In the genomic region with DNA sequence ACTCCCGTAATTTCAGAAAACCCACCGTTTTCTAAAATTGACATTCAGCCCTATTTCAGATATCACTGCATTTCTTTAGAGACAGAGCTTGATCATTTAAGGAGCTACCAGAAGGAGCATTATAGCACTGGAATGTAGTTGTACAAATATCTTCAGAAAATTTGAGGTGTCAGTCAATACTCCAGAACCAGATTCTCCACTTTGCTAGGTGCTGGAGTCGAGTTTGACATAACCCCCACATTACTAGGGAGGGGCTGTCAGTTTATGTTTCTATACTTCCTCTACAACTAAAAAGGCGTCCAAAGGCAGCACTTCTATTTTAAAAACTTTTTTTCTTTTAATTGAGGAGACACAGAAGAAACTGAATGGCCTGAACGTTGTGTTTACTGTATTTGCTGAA, we compare ENCODE assay signal across 9 cellular contexts. TPM values are rescaled to one million over a fixed set of nuclear protein-coding genes. Genes with fewer than 3 reads are reported as not detected.
DNase-seq lines count a peak whose midpoint lies in the region; ATAC-seq, FAIRE-seq and TF ChIP-seq lines count a peak whose summit lies in the region.
"Had no signal": no experiment of that assay in that cellular context is flagged by ENCODE, and none has a peak within 500 bp of the region (broad histone marks: within the 10 kb centered on the region; RNA-seq: fewer than 3 reads in every experiment).

No MANE protein-coding gene starts in this region.

- H3K9ac ChIP-seq in HUES6 (ENCODE audit: low read length) (no peak overlapping the region), mesendoderm (ENCODE audit: low read length) (no peak overlapping the region)

- H2AK5ac ChIP-seq in mesendoderm (ENCODE audit: low read length) = no peak overlapping the region

- H3K4ac ChIP-seq in mesendoderm (ENCODE audit: low read depth, low read length) = no peak overlapping the region

- DNase-seq in A673 (ENCODE audit: low spot score) = no peak
- DNase-seq in bronchial epithelial cell (ENCODE audit: low read depth) = peak; percentile 13
- no peak for DNase-seq in naive B cell
- no peak for DNase-seq in mesendoderm
- DNase-seq in SW 1271 (lab: John Stamatoyannopoulos, UW) = no peak
- no peak for DNase-seq in iPS-NIHi11 (ENCODE audit: low spot score)

- H3K4me3 ChIP-seq in A673 (ENCODE audit: low read depth, low read length, poor library complexity, severe bottlenecking) (peak overlapping the region; percentile 97), HUES6 (ENCODE audit: low read depth, low read length) (peak overlapping the region; percentile 86), bronchial epithelial cell (ENCODE audit: low read depth, low read length) (peak overlapping the region; percentile 76), mesendoderm (ENCODE audit: low read length) (no peak overlapping the region)

- no peaks in the 10 kb centered on the region for H3K79me1 ChIP-seq in mesendoderm (ENCODE audit: low read length)

- H4K5ac ChIP-seq in mesendoderm (ENCODE audit: low read length) = no peak overlapping the region

- no peak overlapping the region for H2BK15ac ChIP-seq in mesendoderm (replicated peaks; ENCODE audit: low read depth)

- H3K79me2 ChIP-seq in mesendoderm (ENCODE audit: control insufficient read depth, insufficient read depth, low read length) = no peaks in the 10 kb centered on the region

- H3K18ac ChIP-seq in mesendoderm (ENCODE audit: low read length) = no peak overlapping the region

- no CpG with 5 or more reads among the region's 5 CpGs for WGBS in mesendoderm (ENCODE audit: extremely low coverage, insufficient coverage, low lambda C conversion rate)

- H4K8ac ChIP-seq in mesendoderm (ENCODE audit: low read depth, low read length) = no peak overlapping the region

- H2BK5ac ChIP-seq in mesendoderm (ENCODE audit: low read length) = no peak overlapping the region

- H3K4me3 Mint-ChIP-seq in naive B cell = peak overlapping the region; percentile 82 to 95 (median 91)

- intact Hi-C loops in A673 (cut with micrococcal nuclease; ENCODE audit: unreplicated experiment) = no loop called here

- no peak overlapping the region for H3K4me2 ChIP-seq in mesendoderm (ENCODE audit: low read length)

- CTCF ChIA-PET in A673 (lab: Charles Lee) = no interaction called here

- H3K4me1 Mint-ChIP-seq in naive B cell = peaks cover 21 to 41% (median 37%) of the 10 kb centered on the region in 3 donors

- no peak for FAIRE-seq in bronchial epithelial cell (lab: Jason Lieb, UNC)
- FAIRE-seq: small intestine had no signal

- H3K4me1 ChIP-seq in A673 (ENCODE audit: insufficient read depth, low read length, poor library complexity, severe bottlenecking) (peaks cover 23% of the 10 kb centered on the region), HUES6 (ENCODE audit: control insufficient read depth, insufficient read depth, low read length) (peaks cover 20% of the 10 kb centered on the region), mesendoderm (ENCODE audit: control insufficient read depth, low read depth, low read length) (no peaks in the 10 kb centered on the region)

- no peaks in the 10 kb centered on the region for H3K9me3 ChIP-seq in A673 (ENCODE audit: low read depth, low read length, poor library complexity, severe bottlenecking)
- no peaks in the 10 kb centered on the region for H3K9me3 ChIP-seq in HUES6 (ENCODE audit: control insufficient read depth, insufficient read depth, low read depth, low read length)

- H3K27me3 ChIP-seq in A673 (replicated peaks; ENCODE audit: insufficient read depth, low read depth, low read length, poor library complexity) (peaks cover 4% of the 10 kb centered on the region), HUES6 (ENCODE audit: control insufficient read depth, insufficient read depth, low read length) (peaks cover 14% of the 10 kb centered on the region), bronchial epithelial cell (ENCODE audit: control insufficient read depth, insufficient read depth, low read length) (no peaks in the 10 kb centered on the region), mesendoderm (ENCODE audit: insufficient read depth, low read length, poor library complexity) (no peaks in the 10 kb centered on the region)

- no peaks in the 10 kb centered on the region for H3K36me3 ChIP-seq in A673 (ENCODE audit: insufficient read depth, low read length, poor library complexity, severe bottlenecking)
- H3K36me3 ChIP-seq in HUES6 (ENCODE audit: control insufficient read depth, insufficient read depth, low read length) = no peaks in the 10 kb centered on the region
- peaks cover 2% of the 10 kb centered on the region for H3K36me3 ChIP-seq in bronchial epithelial cell (ENCODE audit: control insufficient read depth, insufficient read depth, low read length)
- H3K36me3 ChIP-seq in mesendoderm (ENCODE audit: control insufficient read depth, insufficient read depth, low read length) = no peaks in the 10 kb centered on the region

- H3K23ac ChIP-seq in mesendoderm (ENCODE audit: low read length) = no peak overlapping the region

- H3K56ac ChIP-seq in mesendoderm (ENCODE audit: low read length) = no peak overlapping the region

- no peak overlapping the region for H2BK120ac ChIP-seq in mesendoderm (ENCODE audit: low read depth, low read length)

- no peak for TF ChIP-seq CTCF in A673 (conservative IDR thresholded peaks at IDR 0.05; ENCODE audit: low read depth, low read length)
- TF ChIP-seq CTCF in bronchial epithelial cell (IDR thresholded peaks at IDR 0.05; ENCODE audit: insufficient read depth, low read length, severe bottlenecking) = no peak

- H3K27ac Mint-ChIP-seq in naive B cell = peak overlapping the region in 4 of 6 donors; percentile 47 to 76 (median 70)

- no peak overlapping the region for H3K27ac ChIP-seq in A673 (ENCODE audit: low read depth, low read length, poor library complexity, severe bottlenecking)
- H3K27ac ChIP-seq in HUES6 (ENCODE audit: low read depth, low read length) = no peak overlapping the region
- no peak overlapping the region for H3K27ac ChIP-seq in mesendoderm (ENCODE audit: low read depth, low read length)

- no peaks in the 10 kb centered on the region for H3K9me3 Mint-ChIP-seq in naive B cell

- ATAC-seq in naive B cell (ENCODE audit: low read depth in 2 of 2) (no peak), HG03045 (IDR thresholded peaks at IDR 0.05; ENCODE audit: unreplicated experiment) (no peak)

- no TSS peak for BruUV-seq in A673 (replicated peaks; lab: Mats Ljungman, UMichigan)

- no peaks in the 10 kb centered on the region for H3K36me3 Mint-ChIP-seq in naive B cell

- POLR2A ChIA-PET in A673 (lab: Charles Lee; ENCODE audit: low non-redundant PET) = no interaction called here

- peaks cover 0 to 13% (median 3%) of the 10 kb centered on the region in 3 donors for H3K27me3 Mint-ChIP-seq in naive B cell

RNA-seq across cellular contexts. Expression of a gene that starts 0.9 kb away (rescaled TPM):
- 2.8 and 2.9 TPM in 2 replicates for total RNA-seq in A673 (2021)
- 7.1 and 9.3 TPM in 2 replicates for total RNA-seq in bronchial epithelial cell
- 1 to 10 TPM in 5 of 6 donors, under 1 TPM in 1; 0.89 to 3.1 (median 1.3) TPM for polyA plus RNA-seq in naive B cell (ENCODE audit: low read depth in 6 of 6)
- 1.8 TPM for polyA plus RNA-seq in mesendoderm (2013, experiment 1 of 2)
- polyA plus RNA-seq in mesendoderm (2013, experiment 2 of 2) = 2.2 TPM

RNA-seq across cellular contexts. Expression of a gene that starts 15.4 kb away (rescaled TPM):
- total RNA-seq in A673 (2021) (42.5 and 43.5 TPM in 2 replicates), bronchial epithelial cell (59.1 and 68.7 TPM in 2 replicates)
- polyA plus RNA-seq in naive B cell (ENCODE audit: low read depth in 6 of 6) = 10 to 100 TPM; 29.5 to 41.4 (median 38.2) TPM
- 28.5 TPM for polyA plus RNA-seq in mesendoderm (2013, experiment 1 of 2)
- polyA plus RNA-seq in mesendoderm (2013, experiment 2 of 2) = 27.8 TPM
